In the genomic region with DNA sequence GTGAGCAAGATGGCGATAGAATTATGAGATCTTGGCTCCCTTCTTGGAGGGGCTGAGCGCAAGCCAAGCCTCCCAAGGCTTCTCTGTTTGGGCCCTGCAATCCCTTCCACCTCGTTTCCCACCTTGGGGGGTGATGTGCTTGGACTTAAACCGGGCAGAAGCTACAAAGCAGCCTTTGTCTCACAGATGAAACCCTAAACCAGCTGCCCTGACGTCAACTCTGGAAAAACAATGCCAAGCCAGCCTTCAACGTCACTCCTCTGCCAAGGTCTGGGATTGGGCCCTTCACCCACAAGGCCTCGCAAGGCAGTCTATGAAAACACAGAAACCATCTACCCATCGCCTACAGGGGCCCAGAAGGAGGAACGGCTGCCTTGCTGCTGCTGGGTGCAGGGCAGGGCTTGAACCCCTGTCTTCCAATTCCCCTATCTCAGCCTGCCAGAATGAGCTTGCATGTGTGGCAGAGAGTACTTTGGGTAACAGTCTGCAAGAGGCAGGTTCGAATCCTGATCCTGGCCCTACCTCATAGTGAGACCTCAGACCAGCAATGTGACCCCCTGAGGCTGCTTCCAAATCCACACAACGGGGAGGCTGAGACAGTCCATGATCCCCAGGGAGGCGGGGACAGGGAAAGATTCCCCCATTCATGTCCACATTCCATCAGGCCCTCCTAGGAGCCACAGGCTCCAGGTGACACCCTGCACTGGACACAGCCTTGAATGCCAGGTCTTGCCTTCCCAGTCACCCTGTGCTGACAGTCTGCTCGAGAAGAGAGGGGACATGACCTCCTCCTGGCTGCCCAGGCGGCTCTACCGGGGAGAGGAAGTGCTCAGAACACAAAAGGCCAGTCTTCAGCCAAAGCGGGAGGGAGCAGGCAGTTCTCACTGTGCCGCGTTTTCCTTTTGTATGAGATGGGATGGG, we compare ENCODE assay signal across 1 cellular context.
TF ChIP-seq lines count a peak whose summit lies in the region.

No MANE protein-coding gene starts in this region.

TF ChIP-seq in SK-N-SH treated with all-trans-retinoic acid at 6 μM for 48 hours, 23 proteins besides CTCF, POLR2A, EP300 and RAD21 (continued from another document):
- TF ChIP-seq, protein P1, sequence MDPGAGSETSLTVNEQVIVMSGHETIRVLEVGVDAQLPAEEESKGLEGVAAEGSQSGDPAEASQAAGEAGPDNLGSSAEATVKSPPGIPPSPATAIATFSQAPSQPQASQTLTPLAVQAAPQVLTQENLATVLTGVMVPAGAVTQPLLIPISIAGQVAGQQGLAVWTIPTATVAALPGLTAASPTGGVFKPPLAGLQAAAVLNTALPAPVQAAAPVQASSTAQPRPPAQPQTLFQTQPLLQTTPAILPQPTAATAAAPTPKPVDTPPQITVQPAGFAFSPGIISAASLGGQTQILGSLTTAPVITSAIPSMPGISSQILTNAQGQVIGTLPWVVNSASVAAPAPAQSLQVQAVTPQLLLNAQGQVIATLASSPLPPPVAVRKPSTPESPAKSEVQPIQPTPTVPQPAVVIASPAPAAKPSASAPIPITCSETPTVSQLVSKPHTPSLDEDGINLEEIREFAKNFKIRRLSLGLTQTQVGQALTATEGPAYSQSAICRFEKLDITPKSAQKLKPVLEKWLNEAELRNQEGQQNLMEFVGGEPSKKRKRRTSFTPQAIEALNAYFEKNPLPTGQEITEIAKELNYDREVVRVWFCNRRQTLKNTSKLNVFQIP (CRISPR knock-in tag; IDR thresholded peaks at IDR 0.05; ENCODE audit: borderline replicate concordance, low read depth): no peak
- TF ChIP-seq, protein P2, sequence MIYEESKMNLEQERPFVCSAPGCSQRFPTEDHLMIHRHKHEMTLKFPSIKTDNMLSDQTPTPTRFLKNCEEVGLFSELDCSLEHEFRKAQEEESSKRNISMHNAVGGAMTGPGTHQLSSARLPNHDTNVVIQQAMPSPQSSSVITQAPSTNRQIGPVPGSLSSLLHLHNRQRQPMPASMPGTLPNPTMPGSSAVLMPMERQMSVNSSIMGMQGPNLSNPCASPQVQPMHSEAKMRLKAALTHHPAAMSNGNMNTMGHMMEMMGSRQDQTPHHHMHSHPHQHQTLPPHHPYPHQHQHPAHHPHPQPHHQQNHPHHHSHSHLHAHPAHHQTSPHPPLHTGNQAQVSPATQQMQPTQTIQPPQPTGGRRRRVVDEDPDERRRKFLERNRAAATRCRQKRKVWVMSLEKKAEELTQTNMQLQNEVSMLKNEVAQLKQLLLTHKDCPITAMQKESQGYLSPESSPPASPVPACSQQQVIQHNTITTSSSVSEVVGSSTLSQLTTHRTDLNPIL (CRISPR knock-in tag; IDR thresholded peaks at IDR 0.05; ENCODE audit: low read depth): no peak
- no peak for TF ChIP-seq ARNTL (CRISPR knock-in tag; IDR thresholded peaks at IDR 0.05; ENCODE audit: borderline replicate concordance, low read depth)
